ENCODE assay signal across 8 cellular contexts in genomic region chr15:80072285-80072684, GRCh38. TPM values are rescaled to one million over a fixed set of nuclear protein-coding genes. Genes with fewer than 3 reads are reported as not detected.
A peak's percentile ranks its signal among the peaks of the same experiment; 100 is the strongest.
DNase-seq lines count a peak whose midpoint lies in the region; ATAC-seq and TF ChIP-seq lines count a peak whose summit lies in the region.

No MANE protein-coding gene starts in this region.

- H3K36me3 ChIP-seq in SJSA1 = no peaks in the 10 kb centered on the region
- no peaks in the 10 kb centered on the region for H3K36me3 ChIP-seq in duodenal mucosa (ENCODE audit: control insufficient read depth in 1 of 2, insufficient read depth in 2 of 2, low read length in 2 of 2)
- no peaks in the 10 kb centered on the region for H3K36me3 ChIP-seq in lower lobe of right lung
- H3K36me3 ChIP-seq in tibial artery = no peaks in the 10 kb centered on the region

- H3K4me3 ChIP-seq in SJSA1 = peak overlapping the region; percentile 37
- H3K4me3 ChIP-seq in duodenal mucosa (ENCODE audit: low read depth in 1 of 2, low read length in 2 of 2) = peak overlapping the region; percentile 56 to 59
- peak overlapping the region; percentile 45 for H3K4me3 ChIP-seq in lower lobe of right lung
- peak overlapping the region; percentile 21 to 30 for H3K4me3 ChIP-seq in tibial artery

- H3K27me3 ChIP-seq in SJSA1 (replicated peaks) (no peaks in the 10 kb centered on the region), duodenal mucosa (ENCODE audit: control insufficient read depth in 1 of 2, insufficient read depth in 2 of 2, low read length in 2 of 2) (no peaks in the 10 kb centered on the region), lower lobe of right lung (ENCODE audit: low read depth) (no peaks in the 10 kb centered on the region), tibial artery (no peaks in the 10 kb centered on the region)

- no peak for TF ChIP-seq CTCF in lower lobe of right lung (IDR thresholded peaks at IDR 0.05)
- no peak for TF ChIP-seq CTCF in tibial artery (IDR thresholded peaks at IDR 0.05)

- peaks cover 34% of the 10 kb centered on the region for H3K4me1 ChIP-seq in SJSA1 (replicated peaks)
- peaks cover 29 to 53% of the 10 kb centered on the region in 2 donors for H3K4me1 ChIP-seq in duodenal mucosa (ENCODE audit: control insufficient read depth in 1 of 2, insufficient read depth in 2 of 2, low read length in 2 of 2)
- peaks cover 53% of the 10 kb centered on the region for H3K4me1 ChIP-seq in lower lobe of right lung
- peaks cover 0 to 46% (median 6%) of the 10 kb centered on the region in 4 donors for H3K4me1 ChIP-seq in tibial artery

- H3K9ac ChIP-seq in duodenal mucosa (ENCODE audit: low read depth in 1 of 2, low read length in 2 of 2) = peak overlapping the region; percentile 15 to 46

- intact Hi-C loops in Right ventricle myocardium inferior (cut with DNase I) = loop anchor here (1.0 kb wide), 1 partner anchor 13 kb away; the partner anchor contains the start of gene ZFAND6
- intact Hi-C loops in cardiac septum (cut with DNase I) = no loop called here
- intact Hi-C loops in lower lobe of right lung (cut with DNase I) = no loop called here
- intact Hi-C loops in tibial artery (cut with DNase I; ENCODE audit: low total_unique reads) = no loop called here

- H3K9me3 ChIP-seq in SJSA1 (replicated peaks) (no peaks in the 10 kb centered on the region), duodenal mucosa (ENCODE audit: control insufficient read depth in 1 of 2, low read length in 2 of 2) (no peaks in the 10 kb centered on the region), lower lobe of right lung (no peaks in the 10 kb centered on the region), tibial artery (no peaks in the 10 kb centered on the region)

- H3K27ac ChIP-seq in SJSA1 (no peak overlapping the region), duodenal mucosa (ENCODE audit: low read depth, low read length) (no peak overlapping the region), lower lobe of right lung (no peak overlapping the region), tibial artery (no peak overlapping the region)

- no peak for DNase-seq in Right ventricle myocardium inferior (ENCODE audit: missing footprints)
- no peak for DNase-seq in cardiac septum (ENCODE audit: low spot score)
- peak; percentile 47 for DNase-seq in NCI-H1092 (lab: John Stamatoyannopoulos, UW)
- DNase-seq in SJSA1 (ENCODE audit: low read depth in 1 of 2, low spot score in 2 of 2) = peak in 1 of 2 experiments; percentile 84
- DNase-seq in lower lobe of right lung = no peak
- no peak for DNase-seq in tibial artery

- peak; percentile 92 for ATAC-seq in Right ventricle myocardium inferior
- peak; percentile 82 for ATAC-seq in HG02678 (IDR thresholded peaks at IDR 0.05; ENCODE audit: unreplicated experiment)
- ATAC-seq in lower lobe of right lung = peak; percentile 90 to 98

RNA-seq across cellular contexts. Expression of gene ZFAND6, which starts 12.8 kb away (rescaled TPM):
- total RNA-seq in Right ventricle myocardium inferior (72.4 TPM), cardiac septum (64.8 TPM), lower lobe of right lung (76.7 TPM)
- total RNA-seq in SJSA1 (2014; rRNA removed; shearing (Covaris generic)) = 124 and 181 TPM in 2 replicates
